Comparison of ENCODE assay signal across 9 cellular contexts in genomic region chr7:29807179-29807841, GRCh38. TPM values are rescaled to one million over a fixed set of nuclear protein-coding genes. Genes with fewer than 3 reads are reported as not detected.
DNase-seq lines count a peak whose midpoint lies in the region; ATAC-seq and TF ChIP-seq lines count a peak whose summit lies in the region.
"Had no signal": no experiment of that assay in that cellular context is flagged by ENCODE, and none has a peak within 500 bp of the region (broad histone marks: within the 10 kb centered on the region; RNA-seq: fewer than 3 reads in every experiment).

No MANE protein-coding gene starts in this region.

- peaks cover 6% of the 10 kb centered on the region for H3K4me1 Mint-ChIP-seq in neural progenitor cell

- H3K4me3 Mint-ChIP-seq in neural progenitor cell, result peak overlapping the region; percentile 89

- H3K27me3 ChIP-seq in Peyer's patch (peaks cover 0 to 5% of the 10 kb centered on the region in 2 donors), neural progenitor cell (peaks cover 48% of the 10 kb centered on the region)

- H3K9me3 ChIP-seq in Peyer's patch (no peaks in the 10 kb centered on the region), neural progenitor cell (ENCODE audit: low read depth) (no peaks in the 10 kb centered on the region)

- peak overlapping the region; percentile 94 for H2AFZ ChIP-seq in neural progenitor cell (replicated peaks)

- no peaks in the 10 kb centered on the region for H3K79me2 ChIP-seq in neural progenitor cell (ENCODE audit: low read depth)

- peaks cover 31% of the 10 kb centered on the region for H3K27me3 Mint-ChIP-seq in neural progenitor cell (ENCODE audit: insufficient read depth, low read depth)

- H4K20me1 ChIP-seq in neural progenitor cell (ENCODE audit: low read depth), result peaks cover 8% of the 10 kb centered on the region

- no peak overlapping the region for H3K9ac ChIP-seq in neural progenitor cell

- in situ Hi-C loops in ACHN (cut with HindIII; ENCODE audit: low pct_ligation_motif_present, low pct_unique_long_range_greater_than_20kb, low sequenced_read_pairs), result no loop called here

- peaks cover 27% of the 10 kb centered on the region for H3F3A ChIP-seq in neural progenitor cell (ENCODE audit: low read depth)

- peak overlapping the region; percentile 30 to 70 (median 52) for H3K4me3 ChIP-seq in Peyer's patch
- peak overlapping the region; percentile 86 for H3K4me3 ChIP-seq in neural progenitor cell

- H3K27ac ChIP-seq in Peyer's patch (peak overlapping the region in 1 of 4 donors; percentile 12), neural progenitor cell (no peak overlapping the region)

- no peaks in the 10 kb centered on the region for H3K9me3 Mint-ChIP-seq in neural progenitor cell

- intact Hi-C loops in head of caudate nucleus (cut with DNase I), result no loop called here

- no peaks in the 10 kb centered on the region for H3K36me3 Mint-ChIP-seq in neural progenitor cell

- peaks cover 0 to 22% (median 3%) of the 10 kb centered on the region in 4 donors for H3K4me1 ChIP-seq in Peyer's patch
- peaks cover 18% of the 10 kb centered on the region for H3K4me1 ChIP-seq in neural progenitor cell

- peak; percentile 76 for DNase-seq in ACHN
- peak in 1 of 3 donors; percentile 55 for DNase-seq in Peyer's patch
- DNase-seq in head of caudate nucleus, result peak in 24 of 42 donors; percentile 20 to 72 (median 50)
- DNase-seq in neural progenitor cell (ENCODE audit: low spot score), result peak; percentile 63
- DNase-seq in NCI-H187 treated with DMSO at 0.1 percent for 48 hours (lab: John Stamatoyannopoulos, UW), result no peak
- no peak for DNase-seq in NCI-H446 treated with DMSO at 0.1 percent for 48 hours (lab: John Stamatoyannopoulos, UW)
- DNase-seq in inferior parietal cortex (ENCODE audit: extremely low spot score), result no peak

- no peak for ATAC-seq in GM18861 (IDR thresholded peaks at IDR 0.05; ENCODE audit: unreplicated experiment)

- no peak overlapping the region for H3K27ac Mint-ChIP-seq in neural progenitor cell

- H3K36me3 ChIP-seq in Peyer's patch (no peaks in the 10 kb centered on the region), neural progenitor cell (no peaks in the 10 kb centered on the region)

- TF ChIP-seq POLR2A in Peyer's patch (IDR thresholded peaks at IDR 0.05), result no peak

- peak in 3 of 6 experiments; percentile 16 to 45 (median 28) for TF ChIP-seq CTCF in Peyer's patch (IDR thresholded peaks at IDR 0.05)
- TF ChIP-seq CTCF in neural progenitor cell (IDR thresholded peaks at IDR 0.05), result peak; percentile 28

- H3K4me2 ChIP-seq in neural progenitor cell, result peak overlapping the region; percentile 91

RNA-seq across cellular contexts. Expression of gene WIPF3, which starts 1.0 kb away (rescaled TPM):
- total RNA-seq in Peyer's patch (1 to 10 TPM in 1 of 4 donors, under 1 TPM in 2, not detected in 1; 0.66 to 2.5 (median 0.83) TPM), neural progenitor cell (ENCODE audit: low replicate concordance) (5.2 and 5.5 TPM in 2 replicates)
- total RNA-seq: T-helper 1 cell treated with Interleukin-12 subunit alpha and Interleukin-12 subunit beta and Interleukin-4 antibody, amounts not matched to agents 30 ng/mL and 1 ng/mL, for 36 hours had no signal

Comparison
In these comparisons a context has a peak if more than half of its experiments do, and no peak if none do; other contexts are left out.
1. DNase-seq: peak in ACHN (single experiment), head of caudate nucleus (24 of 42) and neural progenitor cell (single experiment); none in NCI-H187 treated with DMSO at 0.1 percent for 48 hours (single experiment), NCI-H446 treated with DMSO at 0.1 percent for 48 hours (single experiment) and inferior parietal cortex (single experiment).